In the genomic region with DNA sequence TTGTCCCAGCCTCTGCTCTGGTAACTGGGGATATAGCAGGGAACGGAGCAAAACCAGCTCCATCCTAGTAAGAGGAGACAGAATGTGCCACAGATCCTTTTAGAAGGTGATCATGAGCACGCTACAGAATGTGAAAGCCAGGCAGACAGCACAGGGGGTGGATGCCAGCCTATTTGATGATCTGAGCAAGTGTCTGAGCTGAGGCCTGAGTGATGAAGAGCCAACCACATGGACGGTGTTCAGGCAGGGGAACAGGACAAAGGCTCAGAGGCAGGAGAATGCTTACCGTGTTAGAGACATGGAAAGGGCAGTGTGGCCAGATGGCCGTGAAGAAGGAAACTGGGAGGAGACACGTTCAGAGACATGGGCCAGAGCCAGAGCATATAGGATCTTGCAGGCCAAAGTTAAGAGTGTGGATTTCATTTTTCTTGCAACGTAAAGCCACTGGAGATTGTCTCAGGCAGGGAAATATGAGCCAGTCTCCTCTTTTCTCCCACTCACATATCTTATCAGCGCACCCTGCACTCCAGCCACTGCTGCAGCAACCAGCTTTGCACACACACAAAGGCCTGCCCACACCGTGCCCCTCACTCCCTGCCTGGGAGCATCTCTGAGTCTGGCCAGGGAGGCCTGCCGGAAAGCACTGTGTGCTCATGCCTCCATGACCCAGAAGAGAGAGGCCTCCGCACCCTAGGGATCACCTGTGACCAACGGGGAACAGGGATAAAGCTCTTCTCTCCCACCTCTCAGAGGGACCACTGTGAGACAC, we compare ENCODE assay signal across 16 cellular contexts. TPM values are rescaled to one million over a fixed set of nuclear protein-coding genes. Genes with fewer than 3 reads are reported as not detected.
A peak's percentile ranks its signal among the peaks of the same experiment; 100 is the strongest.
DNase-seq lines count a peak whose midpoint lies in the region; ATAC-seq and TF ChIP-seq lines count a peak whose summit lies in the region.
"Had no signal": no experiment of that assay in that cellular context is flagged by ENCODE, and none has a peak within 500 bp of the region (broad histone marks: within the 10 kb centered on the region; RNA-seq: fewer than 3 reads in every experiment).

No MANE protein-coding gene starts in this region.

- DNase-seq in activated naive CD4-positive, alpha-beta T cell (lab: John Stamatoyannopoulos, UW) = no peak
- no peak for DNase-seq in left ventricle myocardium superior
- peak; percentile 54 for DNase-seq in testis
- no peak for DNase-seq in osteoblast (ENCODE audit: insufficient read length, low spot score, missing footprints)
- DNase-seq in SK-N-DZ (ENCODE audit: low spot score) = no peak
- no peak for DNase-seq in NCI-H510A (lab: John Stamatoyannopoulos, UW)
- DNase-seq: activated CD8-positive, alpha-beta memory T cell treated with anti-CD3 and anti-CD28 coated beads, Interleukin-2, amount 50 U/mL, for 48 hours; anterior cingulate cortex; mucosa of descending colon; NCI-H748 treated with DMSO at 0.1 percent for 48 hours; WERI-Rb-1 had no signal

- H3K27ac ChIP-seq in testis (peak overlapping the region in 1 of 2 donors; percentile 21), osteoblast (ENCODE audit: low read depth, low read length) (no peak overlapping the region)
- H3K27ac ChIP-seq: vagina, WERI-Rb-1 had no signal

- H3K79me2 ChIP-seq in osteoblast (ENCODE audit: insufficient read depth, low read length) = peaks cover 66% of the 10 kb centered on the region

- H2AFZ ChIP-seq in osteoblast (ENCODE audit: low read length) = no peak overlapping the region

- H3K9me3 ChIP-seq in testis = no peaks in the 10 kb centered on the region
- H3K9me3 ChIP-seq in osteoblast (ENCODE audit: low read depth, low read length) = no peaks in the 10 kb centered on the region
- H3K9me3 ChIP-seq: mucosa of descending colon, vagina had no signal

- WGBS in testis, 2 donors = 51 to 61% methylated on average over 12 of the region's 12 CpGs

- H3K4me3 Mint-ChIP-seq in activated naive CD4-positive, alpha-beta T cell treated with anti-CD3 and anti-CD28 coated beads, Interleukin-2, amount 50 U/mL, for 24 hours = no peak overlapping the region
- H3K4me3 Mint-ChIP-seq in activated naive CD8-positive, alpha-beta T cell = peak overlapping the region; percentile 21

- H3K4me1 ChIP-seq in testis (peaks cover 31% of the 10 kb centered on the region), osteoblast (ENCODE audit: insufficient read depth, low read length) (no peaks in the 10 kb centered on the region)

- intact Hi-C loops in left ventricle myocardium superior (cut with micrococcal nuclease) = no loop called here
- intact Hi-C loops in testis (cut with DNase I; ENCODE audit: low total_unique reads) = no loop called here

- H3K36me3 ChIP-seq in testis (ENCODE audit: low read depth, missing control alignments) (no peaks in the 10 kb centered on the region), osteoblast (ENCODE audit: insufficient read depth, low read length) (peaks cover under 1% of the 10 kb centered on the region)
- H3K36me3 ChIP-seq: vagina, WERI-Rb-1 had no signal

- H3K27me3 ChIP-seq in testis (no peaks in the 10 kb centered on the region), osteoblast (ENCODE audit: insufficient read depth, low read length) (no peaks in the 10 kb centered on the region)
- H3K27me3 ChIP-seq: vagina had no signal

- no peaks in the 10 kb centered on the region for H3K9me3 Mint-ChIP-seq in activated naive CD4-positive, alpha-beta T cell treated with anti-CD3 and anti-CD28 coated beads, Interleukin-2, amount 50 U/mL, for 24 hours
- H3K9me3 Mint-ChIP-seq in activated naive CD8-positive, alpha-beta T cell (ENCODE audit: low read depth) = no peaks in the 10 kb centered on the region

- no peak overlapping the region for H3K4me2 ChIP-seq in osteoblast (ENCODE audit: insufficient read depth, low read length)

- peaks cover 61% of the 10 kb centered on the region for H4K20me1 ChIP-seq in osteoblast (ENCODE audit: insufficient read depth, low read length)

- H3K4me3 ChIP-seq in testis = no peak overlapping the region
- H3K4me3 ChIP-seq in osteoblast (ENCODE audit: insufficient read depth, low read length) = no peak overlapping the region
- H3K4me3 ChIP-seq: mucosa of descending colon, vagina had no signal

- H3K27me3 Mint-ChIP-seq in activated naive CD4-positive, alpha-beta T cell treated with anti-CD3 and anti-CD28 coated beads, Interleukin-2, amount 50 U/mL, for 24 hours = no peaks in the 10 kb centered on the region
- H3K27me3 Mint-ChIP-seq in activated naive CD8-positive, alpha-beta T cell = no peaks in the 10 kb centered on the region

- ATAC-seq in left ventricle myocardium superior = peak; percentile 87
- ATAC-seq: mucosa of descending colon had no signal

- peaks cover 84% of the 10 kb centered on the region for H3K4me1 Mint-ChIP-seq in activated naive CD4-positive, alpha-beta T cell treated with anti-CD3 and anti-CD28 coated beads, Interleukin-2, amount 50 U/mL, for 24 hours
- peaks cover 85% of the 10 kb centered on the region for H3K4me1 Mint-ChIP-seq in activated naive CD8-positive, alpha-beta T cell (ENCODE audit: low read depth)

- TF ChIP-seq CTCF in testis (IDR thresholded peaks at IDR 0.05) (no peak), osteoblast (IDR thresholded peaks at IDR 0.05; ENCODE audit: extremely low read depth, low read depth, low read length) (no peak)

- no peak for TF ChIP-seq POLR2A in testis (IDR thresholded peaks at IDR 0.05)

- H3K27ac Mint-ChIP-seq in activated naive CD4-positive, alpha-beta T cell treated with anti-CD3 and anti-CD28 coated beads, Interleukin-2, amount 50 U/mL, for 24 hours = peak overlapping the region; percentile 92
- H3K27ac Mint-ChIP-seq in activated naive CD8-positive, alpha-beta T cell = peak overlapping the region; percentile 92

- H3K36me3 Mint-ChIP-seq in activated naive CD4-positive, alpha-beta T cell treated with anti-CD3 and anti-CD28 coated beads, Interleukin-2, amount 50 U/mL, for 24 hours = peaks cover 14% of the 10 kb centered on the region
- H3K36me3 Mint-ChIP-seq in activated naive CD8-positive, alpha-beta T cell = peaks cover 10% of the 10 kb centered on the region

RNA-seq across cellular contexts. Expression of gene RAB43, which starts 20.1 kb away (rescaled TPM):
- total RNA-seq in left ventricle myocardium superior = 3.3 TPM
- total RNA-seq in testis = 10 to 100 TPM; 27.2 to 28.2 TPM
- 12.4 TPM for polyA plus RNA-seq in testis (ENCODE audit: insufficient read depth, low read depth, low replicate concordance)
- 13.4 and 14.1 TPM in 2 replicates for total RNA-seq in osteoblast
- 0.29 TPM in 1 of 2 replicates, not detected in the other for polyA plus RNA-seq in SK-N-DZ (2014; cell fraction: cytosol; rRNA removed)
- 0.41 TPM in 1 of 2 replicates, not detected in the other for polyA plus RNA-seq in SK-N-DZ (2014; cell fraction: nucleus; rRNA removed)

RNA-seq across cellular contexts. Expression of gene GP9, which starts 41.0 kb away (rescaled TPM):
- total RNA-seq in left ventricle myocardium superior (not detected), testis (1 to 10 TPM; 1.4 to 1.7 TPM), osteoblast (not detected in 2 replicates)
- polyA plus RNA-seq in testis (ENCODE audit: insufficient read depth, low read depth, low replicate concordance) = 2.1 TPM
- not detected in 2 replicates for polyA plus RNA-seq in SK-N-DZ (2014; cell fraction: cytosol; rRNA removed)
- not detected in 2 replicates for polyA plus RNA-seq in SK-N-DZ (2014; cell fraction: nucleus; rRNA removed)
- total RNA-seq: dermis microvascular lymphatic vessel endothelial cell, vagina had no signal
- polyA plus RNA-seq: esophagus had no signal

RNA-seq across cellular contexts. Expression of gene ISY1, which starts 59.3 kb away (rescaled TPM):
- 25.9 TPM for total RNA-seq in left ventricle myocardium superior
- 10 to 100 TPM; 19.4 to 21.0 TPM for total RNA-seq in testis
- 20.7 TPM for polyA plus RNA-seq in testis (ENCODE audit: insufficient read depth, low read depth, low replicate concordance)
- 29.0 and 31.8 TPM in 2 replicates for total RNA-seq in osteoblast
- polyA plus RNA-seq in SK-N-DZ (2014; cell fraction: cytosol; rRNA removed) = 53.0 TPM in 2 replicates
- 11.4 and 19.1 TPM in 2 replicates for polyA plus RNA-seq in SK-N-DZ (2014; cell fraction: nucleus; rRNA removed)
